ENCODE assay signal across 20 cellular contexts in the genomic region with DNA sequence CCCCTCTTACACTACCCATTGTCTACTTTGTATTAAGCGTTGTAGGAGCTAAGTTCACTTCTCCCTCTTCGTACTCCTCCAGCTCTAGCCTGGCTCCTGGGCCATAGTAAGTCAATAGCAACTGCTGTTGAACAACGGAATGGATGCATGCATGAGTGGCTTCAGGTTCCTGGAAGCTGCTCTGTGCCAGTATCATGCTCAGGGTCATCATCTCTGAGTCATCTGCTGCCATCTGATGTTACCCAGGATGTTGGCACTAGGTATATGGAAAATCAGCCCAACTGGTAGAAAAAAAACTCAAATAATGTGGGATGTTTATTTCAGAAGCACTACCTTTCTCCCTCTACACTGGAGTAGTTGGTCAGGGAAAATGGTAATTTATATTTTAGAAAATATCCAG.
"Had no signal": no experiment of that assay in that cellular context is flagged by ENCODE, and none has a peak within 500 bp of the region (broad histone marks: within the 10 kb centered on the region; RNA-seq: fewer than 3 reads in every experiment).

No MANE protein-coding gene starts in this region.

- H3K9me3 Mint-ChIP-seq: activated CD4-positive, alpha-beta T cell treated with anti-CD3 and anti-CD28 coated beads, Interleukin-2, amount 10 ng/mL, durations not matched to agents 24 days and 14 days; activated T-helper 2 cell treated with anti-CD3 and anti-CD28 coated beads, Interferon-gamma antibody, Interleukin-2, Interleukin-4, amounts not matched to agents 10 μg/mL and 5 μg/mL and 100 μg/mL, durations not matched to agents 14 hours and 24 hours and 36 hours had no signal

- ATAC-seq: activated CD8-positive, alpha-beta T cell treated with anti-CD3 and anti-CD28 coated beads, Interleukin-2, amount 10 ng/mL, durations not matched to agents 7 days and 5 days; naive thymus-derived CD4-positive, alpha-beta T cell; psoas muscle; right cardiac atrium; stimulated activated naive CD8-positive, alpha-beta T cell treated with anti-CD3 and anti-CD28 coated beads, Interleukin-15, amount 100 ng/mL, for 72 hours had no signal

- H3K27me3 ChIP-seq: brain microvascular endothelial cell, neural progenitor cell, vagina had no signal

- H3K9me3 ChIP-seq: psoas muscle, suprapubic skin, vagina had no signal

- H3K4me3 ChIP-seq: dorsolateral prefrontal cortex, neural progenitor cell, psoas muscle, skin epidermis, suprapubic skin, vagina had no signal

- H3K4me3 Mint-ChIP-seq: activated CD4-positive, alpha-beta T cell treated with anti-CD3 and anti-CD28 coated beads, Interleukin-2, amount 10 ng/mL, durations not matched to agents 24 days and 14 days; activated CD8-positive, alpha-beta T cell treated with anti-CD3 and anti-CD28 coated beads, Interleukin-2, amount 10 ng/mL, durations not matched to agents 7 days and 5 days; activated T-cell treated with anti-CD3 and anti-CD28 coated beads, Interleukin-2, amount 50 U/mL, for 24 hours; naive thymus-derived CD4-positive, alpha-beta T cell; neural progenitor cell; stimulated activated naive CD8-positive, alpha-beta T cell treated with anti-CD3 and anti-CD28 coated beads, Interleukin-15, amount 100 ng/mL, for 72 hours had no signal

- DNase-seq: activated CD4-positive, alpha-beta T cell treated with anti-CD3 and anti-CD28 coated beads, Interleukin-2, amount 10 ng/mL, durations not matched to agents 24 days and 14 days; activated CD8-positive, alpha-beta T cell treated with anti-CD3 and anti-CD28 coated beads, Interleukin-2, amount 10 ng/mL, durations not matched to agents 7 days and 5 days; activated naive CD4-positive, alpha-beta T cell treated with Interleukin-2 at 50 U/mL for 16 hours; activated T-cell treated with anti-CD3 and anti-CD28 coated beads, Interleukin-2, amount 50 U/mL, for 24 hours; aorta; brain microvascular endothelial cell; central memory CD4-positive, alpha-beta T cell; dorsolateral prefrontal cortex; mesendoderm; naive thymus-derived CD4-positive, alpha-beta T cell; psoas muscle; stimulated activated naive CD8-positive, alpha-beta T cell treated with anti-CD3 and anti-CD28 coated beads, Interleukin-15, amount 100 ng/mL, for 72 hours; trophoblast cell had no signal

- H3K4me1 ChIP-seq: neural progenitor cell, psoas muscle, suprapubic skin had no signal

- H3K9ac ChIP-seq: neural progenitor cell had no signal

- H3K4me2 ChIP-seq: neural progenitor cell had no signal

- H3K36me3 ChIP-seq: brain microvascular endothelial cell, neural progenitor cell, suprapubic skin, vagina had no signal

- H3K27ac ChIP-seq: brain microvascular endothelial cell, dorsolateral prefrontal cortex, neural progenitor cell, psoas muscle, skin epidermis, suprapubic skin, vagina had no signal

- H3K27ac Mint-ChIP-seq: activated CD4-positive, alpha-beta T cell treated with anti-CD3 and anti-CD28 coated beads, Interleukin-2, amount 10 ng/mL, durations not matched to agents 24 days and 14 days; activated CD8-positive, alpha-beta T cell treated with anti-CD3 and anti-CD28 coated beads, Interleukin-2, amount 10 ng/mL, durations not matched to agents 7 days and 5 days; activated T-cell treated with anti-CD3 and anti-CD28 coated beads, Interleukin-2, amount 50 U/mL, for 24 hours; activated T-helper 2 cell treated with anti-CD3 and anti-CD28 coated beads, Interferon-gamma antibody, Interleukin-2, Interleukin-4, amounts not matched to agents 10 μg/mL and 5 μg/mL and 100 μg/mL, durations not matched to agents 14 hours and 24 hours and 36 hours; naive thymus-derived CD4-positive, alpha-beta T cell; neural progenitor cell; stimulated activated naive CD8-positive, alpha-beta T cell treated with anti-CD3 and anti-CD28 coated beads, Interleukin-15, amount 100 ng/mL, for 72 hours had no signal

- FAIRE-seq: colon had no signal

- H3K4me1 Mint-ChIP-seq: activated CD4-positive, alpha-beta T cell treated with anti-CD3 and anti-CD28 coated beads, Interleukin-2, amount 10 ng/mL, durations not matched to agents 24 days and 14 days; naive thymus-derived CD4-positive, alpha-beta T cell; neural progenitor cell; stimulated activated naive CD8-positive, alpha-beta T cell treated with anti-CD3 and anti-CD28 coated beads, Interleukin-15, amount 100 ng/mL, for 72 hours had no signal

- H2AFZ ChIP-seq: neural progenitor cell had no signal

- H3K27me3 Mint-ChIP-seq: activated CD4-positive, alpha-beta T cell treated with anti-CD3 and anti-CD28 coated beads, Interleukin-2, amount 10 ng/mL, durations not matched to agents 24 days and 14 days; stimulated activated naive CD8-positive, alpha-beta T cell treated with anti-CD3 and anti-CD28 coated beads, Interleukin-15, amount 100 ng/mL, for 72 hours had no signal

- H3K36me3 Mint-ChIP-seq: neural progenitor cell had no signal
